8 cellular contexts compared by ENCODE assay signal in the genomic region with DNA sequence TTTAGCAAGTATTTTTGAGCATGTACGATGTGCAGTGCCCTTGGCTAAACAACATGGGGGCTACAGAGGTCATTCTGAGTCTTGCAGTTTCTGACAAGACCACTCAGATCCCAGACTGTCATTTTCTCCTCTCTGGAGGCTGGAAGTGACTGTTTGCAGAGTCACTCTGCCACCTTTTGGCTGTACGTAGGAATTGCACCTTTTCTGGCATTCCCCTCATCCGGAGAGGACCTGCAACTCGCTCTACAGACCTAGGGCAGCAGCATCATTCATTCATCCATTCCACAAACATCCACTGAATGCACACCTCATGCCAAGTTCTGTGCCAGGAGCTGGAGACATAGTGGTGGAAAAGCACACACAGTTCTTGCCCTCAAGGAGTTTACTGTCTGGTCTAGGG.
A peak's percentile ranks its signal among the peaks of the same experiment; 100 is the strongest.
DNase-seq lines count a peak whose midpoint lies in the region; ATAC-seq and TF ChIP-seq lines count a peak whose summit lies in the region.

No MANE protein-coding gene starts in this region.

- intact Hi-C loops in dorsolateral prefrontal cortex (cut with DNase I), result loop anchor here (10.0 kb wide), 1 partner anchor 239 kb away; no protein-coding TSS in a partner anchor

- H3K4me3 ChIP-seq in dorsolateral prefrontal cortex, result no peak overlapping the region

- TF ChIP-seq CTCF in dorsolateral prefrontal cortex (IDR thresholded peaks at IDR 0.05 in 54 of 56, conservative IDR thresholded peaks at IDR 0.05 in 2 of 56; ENCODE audit: low read depth in 1 of 56, partially characterized antibody in 56 of 56), result peak in 54 of 56 donors; percentile 20 to 61 (median 45)

- ATAC-seq in HG02884 (IDR thresholded peaks at IDR 0.05; ENCODE audit: unreplicated experiment), result peak; percentile 59

- peak; percentile 55 for DNase-seq in activated effector memory CD4-positive, alpha-beta T cell treated with anti-CD3 and anti-CD28 coated beads, Interleukin-2, amount 50 U/mL, for 16 hours
- no peak for DNase-seq in activated effector memory CD4-positive, alpha-beta T cell treated with Interleukin-2 at 50 U/mL for 16 hours
- DNase-seq in OCI-M1 (lab: John Stamatoyannopoulos, UW), result peak; percentile 66
- DNase-seq in dorsolateral prefrontal cortex, result peak in 4 of 10 donors; percentile 4 to 42 (median 22)
- DNase-seq in retina, result peak; percentile 53
- DNase-seq in NCI-H2196 treated with DMSO at 0.1 percent for 48 hours (lab: John Stamatoyannopoulos, UW; ENCODE audit: unreplicated experiment), result no peak
- DNase-seq in SHP77 treated with DMSO at 0.1 percent for 48 hours (lab: John Stamatoyannopoulos, UW), result no peak

- no peak overlapping the region for H3K27ac ChIP-seq in dorsolateral prefrontal cortex

- peaks cover 0 to 75% (median 25%) of the 10 kb centered on the region in 45 donors for H3K27me3 ChIP-seq in dorsolateral prefrontal cortex

Comparison
In these comparisons a context has a peak if more than half of its experiments do, and no peak if none do; other contexts are left out.
1. DNase-seq: peak in activated effector memory CD4-positive, alpha-beta T cell treated with anti-CD3 and anti-CD28 coated beads, Interleukin-2, amount 50 U/mL, for 16 hours (single experiment), OCI-M1 (single experiment) and retina (single experiment); none in activated effector memory CD4-positive, alpha-beta T cell treated with Interleukin-2 at 50 U/mL for 16 hours (single experiment), NCI-H2196 treated with DMSO at 0.1 percent for 48 hours (single experiment) and SHP77 treated with DMSO at 0.1 percent for 48 hours (single experiment).